1 cellular context compared by ENCODE assay signal in the genomic region with DNA sequence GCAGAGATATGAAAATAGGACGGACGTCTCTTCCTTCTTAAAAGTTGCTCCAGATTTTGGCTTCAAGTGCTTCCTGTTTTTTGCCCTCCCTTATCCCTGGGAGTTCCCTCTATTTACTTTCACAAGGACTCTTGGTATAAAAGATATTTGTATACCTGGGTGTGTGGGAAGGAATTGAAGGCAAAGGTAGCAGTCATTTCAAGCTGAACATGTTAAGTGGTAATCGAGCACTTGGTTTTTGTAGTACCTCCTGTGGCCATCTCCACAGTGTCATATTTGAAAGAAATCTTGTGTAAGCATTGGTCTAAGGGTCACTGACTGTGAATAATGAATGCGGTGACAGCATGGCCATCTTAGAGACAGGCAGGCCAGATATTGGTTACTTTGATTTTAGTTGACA.
TF ChIP-seq lines count a peak whose summit lies in the region.

No MANE protein-coding gene starts in this region.

TF ChIP-seq in HepG2, 621 proteins besides CTCF, POLR2A, EP300 and RAD21 (continued from another document):
- TF ChIP-seq, protein P1, sequence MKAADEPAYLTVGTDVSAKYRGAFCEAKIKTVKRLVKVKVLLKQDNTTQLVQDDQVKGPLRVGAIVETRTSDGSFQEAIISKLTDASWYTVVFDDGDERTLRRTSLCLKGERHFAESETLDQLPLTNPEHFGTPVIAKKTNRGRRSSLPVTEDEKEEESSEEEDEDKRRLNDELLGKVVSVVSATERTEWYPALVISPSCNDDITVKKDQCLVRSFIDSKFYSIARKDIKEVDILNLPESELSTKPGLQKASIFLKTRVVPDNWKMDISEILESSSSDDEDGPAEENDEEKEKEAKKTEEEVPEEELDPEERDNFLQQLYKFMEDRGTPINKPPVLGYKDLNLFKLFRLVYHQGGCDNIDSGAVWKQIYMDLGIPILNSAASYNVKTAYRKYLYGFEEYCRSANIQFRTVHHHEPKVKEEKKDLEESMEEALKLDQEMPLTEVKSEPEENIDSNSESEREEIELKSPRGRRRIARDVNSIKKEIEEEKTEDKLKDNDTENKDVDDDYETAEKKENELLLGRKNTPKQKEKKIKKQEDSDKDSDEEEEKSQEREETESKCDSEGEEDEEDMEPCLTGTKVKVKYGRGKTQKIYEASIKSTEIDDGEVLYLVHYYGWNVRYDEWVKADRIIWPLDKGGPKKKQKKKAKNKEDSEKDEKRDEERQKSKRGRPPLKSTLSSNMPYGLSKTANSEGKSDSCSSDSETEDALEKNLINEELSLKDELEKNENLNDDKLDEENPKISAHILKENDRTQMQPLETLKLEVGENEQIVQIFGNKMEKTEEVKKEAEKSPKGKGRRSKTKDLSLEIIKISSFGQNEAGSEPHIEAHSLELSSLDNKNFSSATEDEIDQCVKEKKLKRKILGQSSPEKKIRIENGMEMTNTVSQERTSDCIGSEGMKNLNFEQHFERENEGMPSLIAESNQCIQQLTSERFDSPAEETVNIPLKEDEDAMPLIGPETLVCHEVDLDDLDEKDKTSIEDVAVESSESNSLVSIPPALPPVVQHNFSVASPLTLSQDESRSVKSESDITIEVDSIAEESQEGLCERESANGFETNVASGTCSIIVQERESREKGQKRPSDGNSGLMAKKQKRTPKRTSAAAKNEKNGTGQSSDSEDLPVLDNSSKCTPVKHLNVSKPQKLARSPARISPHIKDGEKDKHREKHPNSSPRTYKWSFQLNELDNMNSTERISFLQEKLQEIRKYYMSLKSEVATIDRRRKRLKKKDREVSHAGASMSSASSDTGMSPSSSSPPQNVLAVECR (CRISPR knock-in tag; IDR thresholded peaks at IDR 0.05; ENCODE audit: borderline replicate concordance), result no peak
TF ChIP-seq in HepG2: peak in this region for 0.
